11 cellular contexts compared by ENCODE assay signal in genomic region chr3:65713016-65713415, GRCh38.
DNase-seq lines count a peak whose midpoint lies in the region; ATAC-seq and TF ChIP-seq lines count a peak whose summit lies in the region.
"Had no signal": no experiment of that assay in that cellular context is flagged by ENCODE, and none has a peak within 500 bp of the region (broad histone marks: within the 10 kb centered on the region; RNA-seq: fewer than 3 reads in every experiment).

No MANE protein-coding gene starts in this region.

- intact Hi-C loops in sciatic nerve (cut with DNase I), result no loop called here

- no peak overlapping the region for H2AFZ ChIP-seq in hepatocyte

- no peaks in the 10 kb centered on the region for H4K20me1 ChIP-seq in hepatocyte (ENCODE audit: insufficient read depth, poor library complexity, severe bottlenecking)

- no peaks in the 10 kb centered on the region for H3K9me2 ChIP-seq in hepatocyte (replicated peaks; ENCODE audit: insufficient read depth)

- no peaks in the 10 kb centered on the region for H3K27me3 ChIP-seq in H7 (ENCODE audit: control insufficient read depth, insufficient read depth, low read length)
- no peaks in the 10 kb centered on the region for H3K27me3 ChIP-seq in hepatocyte
- H3K27me3 ChIP-seq: foreskin keratinocyte had no signal

- peaks cover 13% of the 10 kb centered on the region for H3K79me2 ChIP-seq in hepatocyte

- 35% methylated on average over 1 of the region's 1 CpG for WGBS in hepatocyte (ENCODE audit: low lambda C conversion rate, missing lambda C conversion rate)

- peaks cover 5% of the 10 kb centered on the region for H3K9me3 ChIP-seq in hepatocyte (ENCODE audit: low read depth)

- H3K36me3 ChIP-seq in H7 (replicated peaks; ENCODE audit: control insufficient read depth, insufficient read depth, low read length) (no peaks in the 10 kb centered on the region), hepatocyte (replicated peaks; ENCODE audit: insufficient read depth, low read depth) (no peaks in the 10 kb centered on the region)

- H3K27ac ChIP-seq in hepatocyte, result peak overlapping the region; percentile 67
- H3K27ac ChIP-seq: foreskin keratinocyte, KMS-11 had no signal

- no peak overlapping the region for H3K4me2 ChIP-seq in hepatocyte
- H3K4me2 ChIP-seq: KMS-11 had no signal

- H3K4me1 ChIP-seq in hepatocyte (ENCODE audit: insufficient read depth), result peaks cover 11% of the 10 kb centered on the region
- H3K4me1 ChIP-seq: foreskin keratinocyte had no signal

- DNase-seq in H7, result peak; percentile 50
- DNase-seq in amygdala (lab: John Stamatoyannopoulos, UW), result peak in 38 of 56 donors; percentile 2 to 70 (median 32)
- DNase-seq in hepatocyte (ENCODE audit: low spot score), result peak; percentile 66
- no peak for DNase-seq in sciatic nerve (ENCODE audit: low spot score)
- DNase-seq in stimulated activated CD8-positive, alpha-beta memory T cell treated with anti-CD3 and anti-CD28 coated beads, Interleukin-4, amount 100 ng/mL, for 48 hours, result no peak
- DNase-seq in activated T-cell treated with anti-CD3 and anti-CD28 coated beads, Interleukin-2, amount 50 U/mL, for 48 hours, result no peak

- H3K4me3 ChIP-seq in H7 (ENCODE audit: insufficient read depth, low read depth, low read length) (no peak overlapping the region), hepatocyte (no peak overlapping the region)

- ATAC-seq in sciatic nerve (peak; percentile 32), GM18498 (IDR thresholded peaks at IDR 0.05; ENCODE audit: unreplicated experiment) (no peak), HG02970 (IDR thresholded peaks at IDR 0.05; ENCODE audit: low FRiP score, unreplicated experiment) (no peak)
- ATAC-seq: foreskin keratinocyte; natural killer cell treated with Interleukin-12 subunit alpha and Interleukin-12 subunit beta and Interleukin-15 and Interleukin-18, amount 100 ng/mL, for 72 hours had no signal

- no peak for TF ChIP-seq CTCF in hepatocyte (IDR thresholded peaks at IDR 0.05; ENCODE audit: poor library complexity)

Comparison
In these comparisons a context has a peak if more than half of its experiments do, and no peak if none do; other contexts are left out.
1. DNase-seq: peak in H7 (single experiment), amygdala (38 of 56) and hepatocyte (single experiment); none in sciatic nerve (single experiment), stimulated activated CD8-positive, alpha-beta memory T cell treated with anti-CD3 and anti-CD28 coated beads, Interleukin-4, amount 100 ng/mL, for 48 hours (single experiment) and activated T-cell treated with anti-CD3 and anti-CD28 coated beads, Interleukin-2, amount 50 U/mL, for 48 hours (0 of 2).